ENCODE assay signal across 24 cellular contexts in the genomic region with DNA sequence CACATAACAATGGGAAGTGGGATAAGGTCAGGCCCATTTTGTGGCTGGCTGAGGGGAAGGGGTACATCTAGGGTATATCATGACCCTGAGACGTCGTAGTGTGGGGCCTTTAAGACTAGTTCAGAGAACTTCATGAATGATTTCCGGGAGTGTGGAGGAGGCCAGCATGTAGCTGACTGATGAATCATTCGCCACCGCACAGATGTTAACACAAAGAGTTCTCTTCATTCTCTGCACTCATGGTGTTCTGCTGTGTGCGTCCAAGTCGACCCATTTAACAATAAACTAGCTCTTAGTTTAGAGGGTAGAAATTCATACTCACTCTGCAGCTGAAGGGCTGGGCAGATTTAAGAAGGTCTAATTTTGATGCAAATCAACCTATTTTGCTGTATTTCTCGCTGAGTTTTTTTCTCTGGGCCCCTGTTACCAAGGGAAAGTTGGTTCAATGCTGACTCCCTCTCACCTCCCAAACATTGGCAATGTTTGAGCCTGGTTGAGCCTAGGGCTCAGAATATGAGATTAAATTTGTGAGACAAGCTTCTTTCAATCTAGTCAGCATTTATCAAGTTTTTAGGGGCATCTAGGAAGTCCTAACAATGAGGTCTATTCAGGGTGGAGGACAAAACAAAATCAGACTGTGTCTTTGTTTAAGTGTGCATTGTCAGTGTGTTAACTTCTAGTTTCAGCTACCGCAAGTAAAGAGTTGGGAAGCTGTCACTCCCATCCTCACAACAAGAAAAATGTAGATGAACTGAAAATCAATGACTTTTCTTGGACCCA.
A peak's percentile ranks its signal among the peaks of the same experiment; 100 is the strongest.
DNase-seq lines count a peak whose midpoint lies in the region; ATAC-seq and TF ChIP-seq lines count a peak whose summit lies in the region.
"Had no signal": no experiment of that assay in that cellular context is flagged by ENCODE, and none has a peak within 500 bp of the region (broad histone marks: within the 10 kb centered on the region; RNA-seq: fewer than 3 reads in every experiment).

No MANE protein-coding gene starts in this region.

- DNase-seq in M059J (ENCODE audit: low read depth) (peak; percentile 4), amygdala (lab: John Stamatoyannopoulos, UW) (peak in 33 of 56 donors; percentile 3 to 72 (median 24)), medulla oblongata (ENCODE audit: extremely low spot score) (peak; percentile 69), tibial nerve (ENCODE audit: low spot score in 2 of 2) (no peak), NCI-H1048 (lab: John Stamatoyannopoulos, UW) (no peak)
- no peak for DNase-seq in stimulated activated naive B cell treated with anti-CD40 and anti-IgM and Interleukin-4, amounts not matched to agents 10 μg/mL and 1 μg/mL and 100 μg/mL, for 72 hours
- DNase-seq: activated CD4-positive, CD25-positive, alpha-beta regulatory T cell; activated naive CD4-positive, alpha-beta T cell treated with Interleukin-2 at 50 U/mL for 16 hours; activated T-cell treated with anti-CD3 and anti-CD28 coated beads, Interleukin-2, amount 50 U/mL, for 72 hours; DMS79 treated with DMSO at 0.1 percent for 48 hours; effector CD4-positive, alpha-beta T cell; left cardiac atrium; NCI-H1105; NCI-H187 treated with DMSO at 0.1 percent for 48 hours; NCI-H2171 treated with DMSO at 0.1 percent for 48 hours; NCI-H524 treated with DMSO at 0.1 percent for 48 hours; psoas muscle; stimulated activated CD4-positive, alpha-beta T cell treated with anti-CD3 and anti-CD28 coated beads, Interleukin-15, amount 100 ng/mL, for 24 hours; stimulated activated naive CD4-positive, alpha-beta T cell treated with Interleukin-2 at 50 U/mL for 16 hours; tibial artery had no signal

- WGBS in tibial nerve, 2 donors, result 47 to 52% methylated on average over 9 of the region's 9 CpGs
- 70 to 75% methylated on average over 8 of the region's 9 CpGs for WGBS in gastroesophageal sphincter (ENCODE audit: low coverage in 1 of 2), 2 donors

- H3K27me3 Mint-ChIP-seq in stimulated activated naive B cell treated with anti-CD40 and anti-IgM and Interleukin-4, amounts not matched to agents 10 μg/mL and 1 μg/mL and 100 μg/mL, for 72 hours, result no peaks in the 10 kb centered on the region

- TF ChIP-seq EP300 in tibial nerve (IDR thresholded peaks at IDR 0.05), result peak in 1 of 2 donors; percentile 44
- TF ChIP-seq EP300 in gastroesophageal sphincter (IDR thresholded peaks at IDR 0.05), result no peak

- no peaks in the 10 kb centered on the region for H3K4me1 Mint-ChIP-seq in stimulated activated naive B cell treated with anti-CD40 and anti-IgM and Interleukin-4, amounts not matched to agents 10 μg/mL and 1 μg/mL and 100 μg/mL, for 72 hours
- H3K4me1 Mint-ChIP-seq: neural progenitor cell had no signal

- TF ChIP-seq CTCF in tibial nerve (IDR thresholded peaks at IDR 0.05), result no peak
- TF ChIP-seq CTCF in gastroesophageal sphincter (IDR thresholded peaks at IDR 0.05), result no peak

- H3K4me3 Mint-ChIP-seq in stimulated activated naive B cell treated with anti-CD40 and anti-IgM and Interleukin-4, amounts not matched to agents 10 μg/mL and 1 μg/mL and 100 μg/mL, for 72 hours, result no peak overlapping the region
- H3K4me3 Mint-ChIP-seq: activated T-cell treated with anti-CD3 and anti-CD28 coated beads, Interleukin-2, amount 50 U/mL, for 72 hours; neural progenitor cell had no signal

- H3K27ac ChIP-seq in tibial nerve (peak overlapping the region in 3 of 4 donors; percentile 8 to 83 (median 77)), gastroesophageal sphincter (no peak overlapping the region)
- H3K27ac ChIP-seq: C4-2B, neural progenitor cell, psoas muscle, SJCRH30, tibial artery had no signal

- peaks cover 2 to 6% of the 10 kb centered on the region in 2 donors for H3K9me3 Mint-ChIP-seq in stimulated activated naive B cell treated with anti-CD40 and anti-IgM and Interleukin-4, amounts not matched to agents 10 μg/mL and 1 μg/mL and 100 μg/mL, for 72 hours

- no peak for ATAC-seq in gastroesophageal sphincter
- ATAC-seq in stimulated activated naive B cell treated with anti-CD40 and anti-IgM and Interleukin-4, amounts not matched to agents 10 μg/mL and 1 μg/mL and 100 μg/mL, for 72 hours (replicated peaks), result no peak
- ATAC-seq: activated T-cell treated with anti-CD3 and anti-CD28 coated beads, Interleukin-2, amount 50 U/mL, for 72 hours; psoas muscle had no signal

- H3K27ac Mint-ChIP-seq in stimulated activated naive B cell treated with anti-CD40 and anti-IgM and Interleukin-4, amounts not matched to agents 10 μg/mL and 1 μg/mL and 100 μg/mL, for 72 hours, result no peak overlapping the region
- H3K27ac Mint-ChIP-seq: activated T-cell treated with anti-CD3 and anti-CD28 coated beads, Interleukin-2, amount 50 U/mL, for 72 hours; neural progenitor cell had no signal

- H3K27me3 ChIP-seq in tibial nerve (no peaks in the 10 kb centered on the region), gastroesophageal sphincter (no peaks in the 10 kb centered on the region)
- H3K27me3 ChIP-seq: neural progenitor cell, SJCRH30, tibial artery had no signal

- TF ChIP-seq POLR2A in tibial nerve (IDR thresholded peaks at IDR 0.05) (no peak), gastroesophageal sphincter (IDR thresholded peaks at IDR 0.05) (no peak)

- H3K36me3 ChIP-seq in tibial nerve (no peaks in the 10 kb centered on the region), gastroesophageal sphincter (no peaks in the 10 kb centered on the region)
- H3K36me3 ChIP-seq: neural progenitor cell, SJCRH30, tibial artery had no signal

- H3K4me1 ChIP-seq in tibial nerve (peaks cover 0 to 10% (median 0%) of the 10 kb centered on the region in 4 donors), gastroesophageal sphincter (no peaks in the 10 kb centered on the region)
- H3K4me1 ChIP-seq: neural progenitor cell, psoas muscle, SJCRH30, tibial artery had no signal

- H3K36me3 Mint-ChIP-seq in stimulated activated naive B cell treated with anti-CD40 and anti-IgM and Interleukin-4, amounts not matched to agents 10 μg/mL and 1 μg/mL and 100 μg/mL, for 72 hours, result no peaks in the 10 kb centered on the region
- H3K36me3 Mint-ChIP-seq: neural progenitor cell had no signal

- H3K9me3 ChIP-seq in tibial nerve (no peaks in the 10 kb centered on the region), gastroesophageal sphincter (no peaks in the 10 kb centered on the region)
- H3K9me3 ChIP-seq: SJCRH30, tibial artery had no signal

- H3K4me3 ChIP-seq in tibial nerve (no peak overlapping the region), gastroesophageal sphincter (no peak overlapping the region)
- H3K4me3 ChIP-seq: neural progenitor cell, psoas muscle, SJCRH30, tibial artery had no signal

Comparison
In these comparisons a context has a peak if more than half of its experiments do, and no peak if none do; other contexts are left out.
1. DNase-seq: peak in M059J (single experiment), amygdala (33 of 56) and medulla oblongata (single experiment); none in tibial nerve (0 of 2), NCI-H1048 (single experiment) and stimulated activated naive B cell treated with anti-CD40 and anti-IgM and Interleukin-4, amounts not matched to agents 10 μg/mL and 1 μg/mL and 100 μg/mL, for 72 hours (single experiment).
2. H3K27ac ChIP-seq: peak in tibial nerve (3 of 4); none in gastroesophageal sphincter (0 of 4).